In genomic region chr13:20130652-20131051, GRCh38 we compare ENCODE assay signal across 1 cellular context.
TF ChIP-seq lines count a peak whose summit lies in the region.

No MANE protein-coding gene starts in this region.

TF ChIP-seq in HEK293, 187 proteins besides CTCF, POLR2A, EP300 and RAD21 (continued from another document):
- no peak for TF ChIP-seq REST (tag by site-specific recombination; IDR thresholded peaks at IDR 0.05)
- TF ChIP-seq ZNF335 (tag by site-specific recombination; conservative IDR thresholded peaks at IDR 0.05), result no peak
- TF ChIP-seq ZNF561 (tag by site-specific recombination; IDR thresholded peaks at IDR 0.05; ENCODE audit: borderline replicate concordance), result no peak
- no peak for TF ChIP-seq FEZF1 (tag by site-specific recombination; IDR thresholded peaks at IDR 0.05)
- no peak for TF ChIP-seq ZNF704 (tag by site-specific recombination; IDR thresholded peaks at IDR 0.05)
- no peak for TF ChIP-seq ZBTB17 (tag by site-specific recombination; IDR thresholded peaks at IDR 0.05)
- no peak for TF ChIP-seq ZNF169 (tag by site-specific recombination; IDR thresholded peaks at IDR 0.05)
- no peak for TF ChIP-seq KLF10 (tag by site-specific recombination; IDR thresholded peaks at IDR 0.05)
- no peak for TF ChIP-seq ZNF654 (tag by site-specific recombination; IDR thresholded peaks at IDR 0.05; ENCODE audit: low read depth)
- TF ChIP-seq TRIM28 (IDR thresholded peaks at IDR 0.05; ENCODE audit: borderline replicate concordance, low read length), result no peak
- no peak for TF ChIP-seq ZNF629 (tag by site-specific recombination; IDR thresholded peaks at IDR 0.05)
- no peak for TF ChIP-seq ZNF670 (tag by site-specific recombination; IDR thresholded peaks at IDR 0.05; ENCODE audit: low read depth)
- TF ChIP-seq ZSCAN30 (tag by site-specific recombination; IDR thresholded peaks at IDR 0.05), result no peak
- no peak for TF ChIP-seq ZNF157 (tag by site-specific recombination; IDR thresholded peaks at IDR 0.05)
- peak; percentile 98 for TF ChIP-seq ZSCAN4 (tag by site-specific recombination; IDR thresholded peaks at IDR 0.05)
- TF ChIP-seq ZNF10 (tag by site-specific recombination; IDR thresholded peaks at IDR 0.05), result no peak
- TF ChIP-seq ZNF280D (tag by site-specific recombination; IDR thresholded peaks at IDR 0.05), result no peak
- TF ChIP-seq ATF2 (tag by site-specific recombination; IDR thresholded peaks at IDR 0.05; ENCODE audit: low read depth), result no peak
- no peak for TF ChIP-seq ZNF513 (tag by site-specific recombination; IDR thresholded peaks at IDR 0.05)
- TF ChIP-seq ZNF398 (tag by site-specific recombination; IDR thresholded peaks at IDR 0.05), result no peak
- TF ChIP-seq GFI1B (tag by site-specific recombination; IDR thresholded peaks at IDR 0.05), result no peak
- no peak for TF ChIP-seq WT1 (tag by site-specific recombination; IDR thresholded peaks at IDR 0.05)
- TF ChIP-seq EGR2 (tag by site-specific recombination; IDR thresholded peaks at IDR 0.05; ENCODE audit: low read depth), result 0 out of 2 replicates have a peak, but pooled peaks have one; percentile 20
- no peak for TF ChIP-seq ZNF394 (tag by site-specific recombination; IDR thresholded peaks at IDR 0.05; ENCODE audit: borderline replicate concordance)
